18 cellular contexts compared by ENCODE assay signal in genomic region chr2:158905824-158906223, GRCh38.
DNase-seq lines count a peak whose midpoint lies in the region; ATAC-seq, FAIRE-seq and TF ChIP-seq lines count a peak whose summit lies in the region.
"Had no signal": no experiment of that assay in that cellular context is flagged by ENCODE, and none has a peak within 500 bp of the region (broad histone marks: within the 10 kb centered on the region; RNA-seq: fewer than 3 reads in every experiment).

No MANE protein-coding gene starts in this region.

- no peaks in the 10 kb centered on the region for H3K9me3 ChIP-seq in HepG2 (ENCODE audit: low read length)
- H3K9me3 ChIP-seq in right lobe of liver = no peaks in the 10 kb centered on the region
- no peaks in the 10 kb centered on the region for H3K9me3 ChIP-seq in effector memory CD4-positive, alpha-beta T cell (ENCODE audit: control insufficient read depth, low read length)
- H3K9me3 ChIP-seq: BLaER1, Caco-2 had no signal

- POLR2A ChIA-PET in HepG2 (lab: Yijun Ruan, JAX) = no interaction called here

- TF ChIP-seq POLR2A in HepG2 (IDR thresholded peaks at IDR 0.05; ENCODE audit: insufficient read depth in 1 of 2, low read depth in 2 of 2, low read length in 2 of 2) (no peak), right lobe of liver (IDR thresholded peaks at IDR 0.05) (no peak)

- TF ChIP-seq CTCF in HepG2 (CRISPR knock-in tag; IDR thresholded peaks at IDR 0.05) (no peak), right lobe of liver (IDR thresholded peaks at IDR 0.05) (no peak), nephron (IDR thresholded peaks at IDR 0.05; ENCODE audit: unreplicated experiment in 3 of 3) (no peak)

- H3K36me3 ChIP-seq in HepG2 (replicated peaks in 1 of 2; ENCODE audit: control insufficient read depth in 1 of 2, insufficient read depth in 2 of 2, low read length in 2 of 2) = no peaks in the 10 kb centered on the region
- H3K36me3 ChIP-seq in right lobe of liver = no peaks in the 10 kb centered on the region
- H3K36me3 ChIP-seq in effector memory CD4-positive, alpha-beta T cell (ENCODE audit: control insufficient read depth, insufficient read depth, low read length) = no peaks in the 10 kb centered on the region
- H3K36me3 ChIP-seq: BLaER1 had no signal

- no peaks in the 10 kb centered on the region for H3K79me2 ChIP-seq in HepG2 (ENCODE audit: insufficient read depth, low read length)

- BruUV-seq in HepG2 (replicated peaks; lab: Mats Ljungman, UMichigan) = no TSS peak

- H3K4me2 ChIP-seq in HepG2 (ENCODE audit: low read depth, low read length) = no peak overlapping the region
- H3K4me2 ChIP-seq: BLaER1 had no signal

- ATAC-seq in HepG2 (no peak), right lobe of liver (no peak), GM18873 (IDR thresholded peaks at IDR 0.05; ENCODE audit: low FRiP score, unreplicated experiment) (no peak)
- ATAC-seq: HCT116 had no signal

- no peak overlapping the region for H3K9ac ChIP-seq in HepG2 (ENCODE audit: insufficient read depth, low read depth, low read length)
- H3K9ac ChIP-seq: BLaER1 had no signal

- peaks cover 21% of the 10 kb centered on the region for H3K4me1 Mint-ChIP-seq in nephron

- CTCF ChIA-PET in HepG2 (lab: Yijun Ruan, JAX; ENCODE audit: low intra/inter-chr PET ratio, low total read pairs) = no interaction called here

- TF ChIP-seq EP300 in HepG2 (IDR thresholded peaks at IDR 0.05; ENCODE audit: low read depth in 2 of 2, low read length in 2 of 2) = no peak
- no peak for TF ChIP-seq EP300 in HepG2 (CRISPR knock-in tag; IDR thresholded peaks at IDR 0.05; ENCODE audit: borderline replicate concordance)

- no peaks in the 10 kb centered on the region for H3K27me3 ChIP-seq in HepG2 (ENCODE audit: control insufficient read depth in 1 of 2, insufficient read depth in 2 of 2, low read length in 2 of 2)
- H3K27me3 ChIP-seq in right lobe of liver = no peaks in the 10 kb centered on the region
- H3K27me3 ChIP-seq in effector memory CD4-positive, alpha-beta T cell (replicated peaks; ENCODE audit: control insufficient read depth, insufficient read depth, low read length, poor library complexity, severe bottlenecking) = no peaks in the 10 kb centered on the region
- H3K27me3 ChIP-seq: BLaER1 had no signal

- H3K4me3 ChIP-seq in HepG2 (replicated peaks in 1 of 3; ENCODE audit: insufficient read depth in 1 of 3, low read depth in 2 of 3, low read length in 3 of 3) = no peak overlapping the region
- H3K4me3 ChIP-seq in right lobe of liver = no peak overlapping the region
- no peak overlapping the region for H3K4me3 ChIP-seq in effector memory CD4-positive, alpha-beta T cell (ENCODE audit: insufficient read depth, low read depth, low read length, poor library complexity, severe bottlenecking)
- H3K4me3 ChIP-seq: BLaER1 had no signal

- H3K27me3 Mint-ChIP-seq in nephron (ENCODE audit: low read depth) = no peaks in the 10 kb centered on the region

- H4K20me1 ChIP-seq in HepG2 (ENCODE audit: insufficient read depth, low read length) = no peaks in the 10 kb centered on the region
- H4K20me1 ChIP-seq: BLaER1 had no signal

- H3K9me3 Mint-ChIP-seq in nephron = no peaks in the 10 kb centered on the region
- H3K9me3 Mint-ChIP-seq: CD8-positive, alpha-beta memory T cell had no signal

- DNase-seq in HepG2 (ENCODE audit: low spot score) = no peak
- DNase-seq in right lobe of liver = no peak
- peak; percentile 42 for DNase-seq in iris pigment epithelial cell (ENCODE audit: low read depth)
- DNase-seq in NCI-H1105 (lab: John Stamatoyannopoulos, UW) = no peak
- DNase-seq in activated effector memory CD4-positive, alpha-beta T cell treated with anti-CD3 and anti-CD28 coated beads, Interleukin-2, amount 50 U/mL, for 16 hours = no peak
- DNase-seq in effector memory CD4-positive, alpha-beta T cell = no peak
- DNase-seq: AML-193; Caco-2; CD8-positive, alpha-beta memory T cell; DND-41; GDM1 had no signal

- H2AFZ ChIP-seq in HepG2 (ENCODE audit: low read length) = no peak overlapping the region

- in situ Hi-C loops in HepG2 (cut with HindIII; ENCODE audit: extremely low pct_ligation_motif_present, low pct_unique_long_range_greater_than_20kb) = no loop called here

- H3K4me3 Mint-ChIP-seq in nephron = no peak overlapping the region
- H3K4me3 Mint-ChIP-seq: CD8-positive, alpha-beta memory T cell had no signal

- FAIRE-seq in HepG2 (lab: Jason Lieb, UNC) = peak; percentile 15
- FAIRE-seq: GM12892, GM19239 had no signal

- no peak for TF ChIP-seq RAD21 in HepG2 (CRISPR knock-in tag; IDR thresholded peaks at IDR 0.05)

- H3K27ac ChIP-seq in HepG2 (ENCODE audit: extremely low read length, insufficient read depth, low read length) = no peak overlapping the region
- H3K27ac ChIP-seq in right lobe of liver = no peak overlapping the region
- H3K27ac ChIP-seq in effector memory CD4-positive, alpha-beta T cell (ENCODE audit: insufficient read depth, low read length, poor library complexity, severe bottlenecking) = no peak overlapping the region
- H3K27ac ChIP-seq: 22Rv1, BLaER1 had no signal

- intact Hi-C loops in HepG2 (cut with micrococcal nuclease; ENCODE audit: unreplicated experiment) (no loop called here), right lobe of liver (cut with DNase I) (no loop called here)

- H3K4me1 ChIP-seq in HepG2 (ENCODE audit: insufficient read depth, low read length) (no peaks in the 10 kb centered on the region), right lobe of liver (no peaks in the 10 kb centered on the region)
- no peaks in the 10 kb centered on the region for H3K4me1 ChIP-seq in effector memory CD4-positive, alpha-beta T cell (ENCODE audit: control insufficient read depth, insufficient read depth, low read length, poor library complexity, severe bottlenecking)
- H3K4me1 ChIP-seq: BLaER1, Caco-2 had no signal

- H3K27ac Mint-ChIP-seq in nephron = peak overlapping the region; percentile 9 to 22 (median 13)

- 16% methylated on average over 5 of the region's 5 CpGs for WGBS in HepG2 (ENCODE audit: low lambda C conversion rate)
- whole genome bisulfite sequencing in right lobe of liver (ENCODE audit: insufficient coverage, low coverage, low lambda C conversion rate, missing lambda C conversion rate) = 53% methylated on average over 5 of the region's 5 CpGs

- no peaks in the 10 kb centered on the region for H3K36me3 Mint-ChIP-seq in nephron (ENCODE audit: low read depth)
- H3K36me3 Mint-ChIP-seq: CD8-positive, alpha-beta memory T cell had no signal

TF ChIP-seq in HepG2, 621 proteins besides CTCF, POLR2A, EP300 and RAD21:
- TF ChIP-seq ZNF746 (CRISPR knock-in tag; IDR thresholded peaks at IDR 0.05) (no peak), SIN3A (IDR thresholded peaks at IDR 0.05; ENCODE audit: borderline replicate concordance, low read depth, low read length) (no peak)
TF ChIP-seq in HepG2: peak in this region for 0.
